Comparison of ENCODE assay signal across 15 cellular contexts in genomic region chr22:31818481-31819392, GRCh38.
DNase-seq lines count a peak whose midpoint lies in the region; ATAC-seq and TF ChIP-seq lines count a peak whose summit lies in the region.
"Had no signal": no experiment of that assay in that cellular context is flagged by ENCODE, and none has a peak within 500 bp of the region (broad histone marks: within the 10 kb centered on the region; RNA-seq: fewer than 3 reads in every experiment).

No MANE protein-coding gene starts in this region.

- peaks cover 13% of the 10 kb centered on the region for H3K4me1 Mint-ChIP-seq in stimulated activated naive CD8-positive, alpha-beta T cell treated with anti-CD3 and anti-CD28 coated beads, Interleukin-15, amount 100 ng/mL, for 72 hours
- H3K4me1 Mint-ChIP-seq: CD4-positive, CD25-positive, alpha-beta regulatory T cell had no signal

- H3K27me3 Mint-ChIP-seq in stimulated activated naive CD8-positive, alpha-beta T cell treated with anti-CD3 and anti-CD28 coated beads, Interleukin-15, amount 100 ng/mL, for 72 hours, result no peaks in the 10 kb centered on the region
- H3K27me3 Mint-ChIP-seq: CD4-positive, CD25-positive, alpha-beta regulatory T cell had no signal

- no peaks in the 10 kb centered on the region for H3K9me3 ChIP-seq in WERI-Rb-1 (ENCODE audit: severe bottlenecking)
- H3K9me3 ChIP-seq: Peyer's patch had no signal

- H3K27me3 ChIP-seq in WERI-Rb-1 (ENCODE audit: insufficient read depth, low read depth, severe bottlenecking), result no peaks in the 10 kb centered on the region
- H3K27me3 ChIP-seq: Peyer's patch had no signal

- peak; percentile 59 for DNase-seq in stimulated activated CD4-positive, alpha-beta T cell treated with anti-CD3 and anti-CD28 coated beads, Interleukin-15, amount 100 ng/mL, for 24 hours
- no peak for DNase-seq in stimulated activated CD4-positive, alpha-beta T cell treated with anti-CD3 and anti-CD28 coated beads, Interleukin-12 subunit alpha, Interleukin-12 subunit beta, amount 100 ng/mL, for 4 hours
- no peak for DNase-seq in WERI-Rb-1
- DNase-seq in fibroblast of peridontal ligament (ENCODE audit: extremely low read depth), result peak; percentile 70
- peak in 1 of 2 donors; percentile 11 for DNase-seq in stimulated activated naive CD8-positive, alpha-beta T cell treated with anti-CD3 and anti-CD28 coated beads, Interleukin-15, amount 100 ng/mL, for 72 hours
- DNase-seq in DMS153 (lab: John Stamatoyannopoulos, UW), result no peak
- DNase-seq in NCI-H2171 treated with DMSO at 0.1 percent for 48 hours (lab: John Stamatoyannopoulos, UW), result no peak
- DNase-seq: anterior cingulate cortex; CD4-positive, CD25-positive, alpha-beta regulatory T cell; left ventricle myocardium superior; NCI-H187 treated with DMSO at 0.1 percent for 48 hours; occipital lobe; Peyer's patch had no signal

- TF ChIP-seq CTCF in WERI-Rb-1 (IDR thresholded peaks at IDR 0.05; ENCODE audit: low read depth, low read length), result 0 out of 2 replicates have a peak, but pooled peaks have one; percentile 14

- no peak overlapping the region for H3K4me3 Mint-ChIP-seq in stimulated activated naive CD8-positive, alpha-beta T cell treated with anti-CD3 and anti-CD28 coated beads, Interleukin-15, amount 100 ng/mL, for 72 hours
- H3K4me3 Mint-ChIP-seq: CD4-positive, CD25-positive, alpha-beta regulatory T cell had no signal

- ATAC-seq in stimulated activated naive CD8-positive, alpha-beta T cell treated with anti-CD3 and anti-CD28 coated beads, Interleukin-15, amount 100 ng/mL, for 72 hours, result peak; percentile 79
- ATAC-seq in GM18870 (IDR thresholded peaks at IDR 0.05; ENCODE audit: unreplicated experiment), result no peak
- ATAC-seq: esophagus mucosa, left ventricle myocardium superior had no signal

- H3K4me3 ChIP-seq in WERI-Rb-1 (ENCODE audit: low read depth, low read length), result no peak overlapping the region
- H3K4me3 ChIP-seq: Peyer's patch had no signal

- H3K27ac Mint-ChIP-seq in stimulated activated naive CD8-positive, alpha-beta T cell treated with anti-CD3 and anti-CD28 coated beads, Interleukin-15, amount 100 ng/mL, for 72 hours, result peak overlapping the region in 1 of 2 donors; percentile 69
- H3K27ac Mint-ChIP-seq: CD4-positive, CD25-positive, alpha-beta regulatory T cell had no signal

- H3K9me3 Mint-ChIP-seq in stimulated activated naive CD8-positive, alpha-beta T cell treated with anti-CD3 and anti-CD28 coated beads, Interleukin-15, amount 100 ng/mL, for 72 hours, result no peaks in the 10 kb centered on the region

- H3K27ac ChIP-seq in WERI-Rb-1, result no peak overlapping the region
- H3K27ac ChIP-seq: Peyer's patch had no signal

- peaks cover 73% of the 10 kb centered on the region for H3K36me3 ChIP-seq in WERI-Rb-1

Comparison
In these comparisons a context has a peak if more than half of its experiments do, and no peak if none do; other contexts are left out.
1. DNase-seq: peak in stimulated activated CD4-positive, alpha-beta T cell treated with anti-CD3 and anti-CD28 coated beads, Interleukin-15, amount 100 ng/mL, for 24 hours (single experiment) and fibroblast of peridontal ligament (single experiment); none in stimulated activated CD4-positive, alpha-beta T cell treated with anti-CD3 and anti-CD28 coated beads, Interleukin-12 subunit alpha, Interleukin-12 subunit beta, amount 100 ng/mL, for 4 hours (single experiment), WERI-Rb-1 (single experiment), DMS153 (single experiment) and NCI-H2171 treated with DMSO at 0.1 percent for 48 hours (single experiment).